ENCODE assay signal across 4 cellular contexts in genomic region chr3:146306024-146306423, GRCh38. TPM values are rescaled to one million over a fixed set of nuclear protein-coding genes. Genes with fewer than 3 reads are reported as not detected.
"Had no signal": no experiment of that assay in that cellular context is flagged by ENCODE, and none has a peak within 500 bp of the region (broad histone marks: within the 10 kb centered on the region; RNA-seq: fewer than 3 reads in every experiment).

No MANE protein-coding gene starts in this region.

- DNase-seq: GDM1, GF-D8 had no signal

- ATAC-seq: GM12878 had no signal

- H3K4me3 ChIP-seq: GM12878 had no signal

RNA-seq across cellular contexts. Expression of gene PLSCR4, which starts 55.1 kb away (rescaled TPM):
- total RNA-seq: G401, GM12878 had no signal
